17 cellular contexts compared by ENCODE assay signal in the genomic region with DNA sequence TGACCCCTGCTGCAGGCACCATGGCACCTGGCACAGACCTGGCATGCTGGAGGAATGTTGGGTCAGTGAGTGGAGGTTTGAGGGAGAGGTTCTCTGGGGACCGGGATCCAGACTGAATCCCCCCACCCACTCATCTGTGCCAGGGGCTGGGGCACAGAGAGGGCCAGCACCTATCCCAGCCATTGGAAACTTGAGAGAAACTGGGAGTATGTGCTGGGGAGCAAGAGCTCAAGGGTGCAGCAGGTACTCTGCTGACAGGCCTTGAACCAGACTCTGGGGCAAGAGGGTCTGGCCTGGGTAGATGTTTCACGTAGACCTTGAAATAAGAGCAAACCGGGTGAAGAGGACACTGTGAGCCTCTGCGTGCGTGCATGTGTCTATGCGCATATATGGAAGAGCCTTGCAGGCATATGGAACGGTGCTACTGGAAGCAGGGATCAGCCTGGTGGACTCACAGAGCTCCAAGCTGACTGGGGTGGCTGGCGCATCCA. TPM values are rescaled to one million over a fixed set of nuclear protein-coding genes. Genes with fewer than 3 reads are reported as not detected.
DNase-seq lines count a peak whose midpoint lies in the region; ATAC-seq and TF ChIP-seq lines count a peak whose summit lies in the region.
"Had no signal": no experiment of that assay in that cellular context is flagged by ENCODE, and none has a peak within 500 bp of the region (broad histone marks: within the 10 kb centered on the region; RNA-seq: fewer than 3 reads in every experiment).

No MANE protein-coding gene starts in this region.

- no peaks in the 10 kb centered on the region for H3K36me3 Mint-ChIP-seq in activated naive CD8-positive, alpha-beta T cell treated with anti-CD3 and anti-CD28 coated beads, Interleukin-2, amount 10 ng/mL, durations not matched to agents 7 days and 5 days
- no peaks in the 10 kb centered on the region for H3K36me3 Mint-ChIP-seq in activated naive CD8-positive, alpha-beta T cell treated with anti-CD3 and anti-CD28 coated beads for 36 hours
- H3K36me3 Mint-ChIP-seq in T-helper 17 cell (ENCODE audit: low read depth) (no peaks in the 10 kb centered on the region), neural progenitor cell (no peaks in the 10 kb centered on the region)

- H4K20me1 ChIP-seq in neural progenitor cell (ENCODE audit: low read depth): no peaks in the 10 kb centered on the region

- H3K4me3 ChIP-seq in neural progenitor cell (no peak overlapping the region), testis (no peak overlapping the region)

- H3K27me3 ChIP-seq in neural progenitor cell (peaks cover 4% of the 10 kb centered on the region), testis (no peaks in the 10 kb centered on the region)

- intact Hi-C loops in testis (cut with DNase I; ENCODE audit: low total_unique reads): loop anchor here (10.0 kb wide), 1 partner anchor 477 kb away; no protein-coding TSS in a partner anchor

- no peaks in the 10 kb centered on the region for H3K36me3 ChIP-seq in neural progenitor cell
- H3K36me3 ChIP-seq in testis (ENCODE audit: low read depth, missing control alignments): no peaks in the 10 kb centered on the region

- no peak for TF ChIP-seq CTCF in neural progenitor cell (IDR thresholded peaks at IDR 0.05)
- TF ChIP-seq CTCF in testis (IDR thresholded peaks at IDR 0.05): no peak

- H2AFZ ChIP-seq in neural progenitor cell (replicated peaks): no peak overlapping the region

- TF ChIP-seq POLR2A in testis (IDR thresholded peaks at IDR 0.05): no peak

- H3K9ac ChIP-seq in neural progenitor cell: no peak overlapping the region

- DNase-seq in activated naive CD8-positive, alpha-beta T cell treated with anti-CD3 and anti-CD28 coated beads, Interleukin-2, amount 10 ng/mL, durations not matched to agents 7 days and 5 days: peak; percentile 15
- DNase-seq in activated naive CD8-positive, alpha-beta T cell treated with anti-CD3 and anti-CD28 coated beads for 36 hours: no peak
- no peak for DNase-seq in T-helper 17 cell
- DNase-seq in neural progenitor cell (ENCODE audit: low spot score): no peak
- peak; percentile 10 for DNase-seq in testis
- DNase-seq in SKM-1 (lab: John Stamatoyannopoulos, UW; ENCODE audit: unreplicated experiment): no peak
- DNase-seq: C1 segment of cervical spinal cord, HCEC 1CT, Karpas-422, MM.1S, NCI-H1105 treated with DMSO at 0.1 percent for 48 hours, NCI-H187, NCI-H446 treated with DMSO at 0.1 percent for 48 hours, NCI-H774, SIG-M5 had no signal

- H3K27ac Mint-ChIP-seq in activated naive CD8-positive, alpha-beta T cell treated with anti-CD3 and anti-CD28 coated beads, Interleukin-2, amount 10 ng/mL, durations not matched to agents 7 days and 5 days: no peak overlapping the region
- no peak overlapping the region for H3K27ac Mint-ChIP-seq in activated naive CD8-positive, alpha-beta T cell treated with anti-CD3 and anti-CD28 coated beads for 36 hours
- peak overlapping the region; percentile 11 for H3K27ac Mint-ChIP-seq in T-helper 17 cell
- peak overlapping the region; percentile 53 for H3K27ac Mint-ChIP-seq in neural progenitor cell

- H3K9me3 ChIP-seq in T-helper 17 cell (ENCODE audit: control insufficient read depth, low read length, poor library complexity, severe bottlenecking): no peaks in the 10 kb centered on the region
- no peaks in the 10 kb centered on the region for H3K9me3 ChIP-seq in neural progenitor cell (ENCODE audit: low read depth)
- H3K9me3 ChIP-seq in testis: no peaks in the 10 kb centered on the region

- H3K27ac ChIP-seq in neural progenitor cell (no peak overlapping the region), testis (no peak overlapping the region)

- WGBS in testis, 2 donors: 77 to 86% methylated on average over 8 of the region's 8 CpGs

- H3K4me1 Mint-ChIP-seq in activated naive CD8-positive, alpha-beta T cell treated with anti-CD3 and anti-CD28 coated beads, Interleukin-2, amount 10 ng/mL, durations not matched to agents 7 days and 5 days: peaks cover under 1% of the 10 kb centered on the region
- no peaks in the 10 kb centered on the region for H3K4me1 Mint-ChIP-seq in activated naive CD8-positive, alpha-beta T cell treated with anti-CD3 and anti-CD28 coated beads for 36 hours
- H3K4me1 Mint-ChIP-seq in T-helper 17 cell: peaks cover under 1% of the 10 kb centered on the region
- peaks cover 33% of the 10 kb centered on the region for H3K4me1 Mint-ChIP-seq in neural progenitor cell

- H3K4me3 Mint-ChIP-seq in activated naive CD8-positive, alpha-beta T cell treated with anti-CD3 and anti-CD28 coated beads, Interleukin-2, amount 10 ng/mL, durations not matched to agents 7 days and 5 days: no peak overlapping the region
- H3K4me3 Mint-ChIP-seq in activated naive CD8-positive, alpha-beta T cell treated with anti-CD3 and anti-CD28 coated beads for 36 hours: no peak overlapping the region
- H3K4me3 Mint-ChIP-seq in T-helper 17 cell (no peak overlapping the region), neural progenitor cell (no peak overlapping the region)

- H3K4me1 ChIP-seq in neural progenitor cell (peaks cover 4% of the 10 kb centered on the region), testis (no peaks in the 10 kb centered on the region)

- ATAC-seq in activated naive CD8-positive, alpha-beta T cell treated with anti-CD3 and anti-CD28 coated beads, Interleukin-2, amount 10 ng/mL, durations not matched to agents 7 days and 5 days (ENCODE audit: low read depth): no peak
- ATAC-seq in T-helper 17 cell (no peak), HG02981 (IDR thresholded peaks at IDR 0.05; ENCODE audit: unreplicated experiment) (no peak), HG03175 (IDR thresholded peaks at IDR 0.05; ENCODE audit: unreplicated experiment) (no peak)

- H3F3A ChIP-seq in neural progenitor cell (ENCODE audit: low read depth): no peaks in the 10 kb centered on the region

- no peaks in the 10 kb centered on the region for H3K27me3 Mint-ChIP-seq in activated naive CD8-positive, alpha-beta T cell treated with anti-CD3 and anti-CD28 coated beads, Interleukin-2, amount 10 ng/mL, durations not matched to agents 7 days and 5 days
- peaks cover 12% of the 10 kb centered on the region for H3K27me3 Mint-ChIP-seq in activated naive CD8-positive, alpha-beta T cell treated with anti-CD3 and anti-CD28 coated beads for 36 hours
- H3K27me3 Mint-ChIP-seq in T-helper 17 cell (no peaks in the 10 kb centered on the region), neural progenitor cell (ENCODE audit: insufficient read depth, low read depth) (peaks cover 12% of the 10 kb centered on the region)

- H3K9me3 Mint-ChIP-seq in activated naive CD8-positive, alpha-beta T cell treated with anti-CD3 and anti-CD28 coated beads, Interleukin-2, amount 10 ng/mL, durations not matched to agents 7 days and 5 days: no peaks in the 10 kb centered on the region
- H3K9me3 Mint-ChIP-seq in activated naive CD8-positive, alpha-beta T cell treated with anti-CD3 and anti-CD28 coated beads for 36 hours: no peaks in the 10 kb centered on the region
- H3K9me3 Mint-ChIP-seq in neural progenitor cell: no peaks in the 10 kb centered on the region

- no peaks in the 10 kb centered on the region for H3K79me2 ChIP-seq in neural progenitor cell (ENCODE audit: low read depth)

- no peak overlapping the region for H3K4me2 ChIP-seq in neural progenitor cell

- POLR2A ChIA-PET in activated naive CD8-positive, alpha-beta T cell treated with anti-CD3 and anti-CD28 coated beads, Interleukin-2, amount 10 ng/mL, durations not matched to agents 7 days and 5 days (lab: Charles Lee): interaction anchor here (0.5 kb wide), 1 partner anchor 15 kb away, joined by 4 read pairs; no protein-coding TSS in a partner anchor

RNA-seq across cellular contexts. Expression of a gene that starts 8.8 kb away (rescaled TPM):
- total RNA-seq in activated naive CD8-positive, alpha-beta T cell treated with anti-CD3 and anti-CD28 coated beads, Interleukin-2, amount 10 ng/mL, durations not matched to agents 7 days and 5 days: under 1 TPM in 1 of 2 experiments, not detected in 1; 0.25 TPM
- under 1 TPM; 0.21 to 0.28 TPM for total RNA-seq in activated naive CD8-positive, alpha-beta T cell treated with anti-CD3 and anti-CD28 coated beads for 36 hours
- total RNA-seq in T-helper 17 cell (under 1 TPM; 0.44 to 0.50 TPM), neural progenitor cell (ENCODE audit: low replicate concordance) (0.06 and 0.22 TPM in 2 replicates), testis (under 1 TPM; 0.68 to 0.79 TPM)
- polyA plus RNA-seq in testis (ENCODE audit: insufficient read depth, low read depth, low replicate concordance): 1.6 TPM

RNA-seq across cellular contexts. Expression of a gene that starts 40.6 kb away (rescaled TPM):
- 1,000 to 10,000 TPM in 1 of 2 experiments, 100 to 1,000 TPM in 1; 993 to 1,002 TPM for total RNA-seq in activated naive CD8-positive, alpha-beta T cell treated with anti-CD3 and anti-CD28 coated beads, Interleukin-2, amount 10 ng/mL, durations not matched to agents 7 days and 5 days
- 1,000 to 10,000 TPM; 4,728 to 4,890 TPM for total RNA-seq in activated naive CD8-positive, alpha-beta T cell treated with anti-CD3 and anti-CD28 coated beads for 36 hours
- total RNA-seq in T-helper 17 cell (1,000 to 10,000 TPM; 1,005 to 1,022 TPM), neural progenitor cell (ENCODE audit: low replicate concordance) (2,155 and 3,685 TPM in 2 replicates), testis (100 to 1,000 TPM; 398 to 430 TPM)
- polyA plus RNA-seq in testis (ENCODE audit: insufficient read depth, low read depth, low replicate concordance): 835 TPM

Comparison
In these comparisons a context has a peak if more than half of its experiments do, and no peak if none do; other contexts are left out.
1. DNase-seq: peak in activated naive CD8-positive, alpha-beta T cell treated with anti-CD3 and anti-CD28 coated beads, Interleukin-2, amount 10 ng/mL, durations not matched to agents 7 days and 5 days (single experiment) and testis (single experiment); none in activated naive CD8-positive, alpha-beta T cell treated with anti-CD3 and anti-CD28 coated beads for 36 hours (single experiment), T-helper 17 cell (0 of 3), neural progenitor cell (single experiment) and SKM-1 (single experiment).
2. H3K27ac Mint-ChIP-seq: peak in T-helper 17 cell (single experiment) and neural progenitor cell (single experiment); none in activated naive CD8-positive, alpha-beta T cell treated with anti-CD3 and anti-CD28 coated beads, Interleukin-2, amount 10 ng/mL, durations not matched to agents 7 days and 5 days (single experiment) and activated naive CD8-positive, alpha-beta T cell treated with anti-CD3 and anti-CD28 coated beads for 36 hours (single experiment).